Comparison of ENCODE assay signal across 1 cellular context in genomic region chr17:79802039-79802735, GRCh38.
A peak's percentile ranks its signal among the peaks of the same experiment; 100 is the strongest.
TF ChIP-seq lines count a peak whose summit lies in the region.

No MANE protein-coding gene starts in this region.

TF ChIP-seq in GM12878, 131 proteins besides CTCF, POLR2A, EP300 and RAD21:
- TF ChIP-seq EZH2 (IDR thresholded peaks at IDR 0.05; ENCODE audit: borderline replicate concordance, control insufficient read depth, low read depth, low read length), result 0 out of 2 replicates have a peak, but pooled peaks have one; percentile 20
- no peak for TF ChIP-seq MEF2B (IDR thresholded peaks at IDR 0.05; ENCODE audit: partially characterized antibody, poor library complexity, severe bottlenecking)
- no peak for TF ChIP-seq ZNF274 (IDR thresholded peaks at IDR 0.05; ENCODE audit: insufficient read depth, insufficient read length)
